ENCODE assay signal across 8 cellular contexts in genomic region chr6:41427642-41428401, GRCh38.
DNase-seq lines count a peak whose midpoint lies in the region; ATAC-seq, FAIRE-seq and TF ChIP-seq lines count a peak whose summit lies in the region.

No MANE protein-coding gene starts in this region.

- 2% methylated on average over 15 of the region's 78 CpGs; no CpG with 5 or more reads in 1 of the 2 experiments for WGBS in H1 (ENCODE audit: extremely low coverage in 1 of 2, insufficient coverage in 1 of 2, insufficient read length in 1 of 2, insufficient replicate concordance in 2 of 2, low coverage in 1 of 2, low lambda C conversion rate in 2 of 2, missing lambda C conversion rate in 1 of 2), 2 experiments
- 1% methylated on average over 13 to 35 of the region's 78 CpGs for WGBS in tibial nerve, 2 donors

- no peak overlapping the region for H4K5ac ChIP-seq in H1 (ENCODE audit: insufficient read length, low read depth, low read length)

- peaks cover 6% of the 10 kb centered on the region for H3K27me3 ChIP-seq in A673 (replicated peaks; ENCODE audit: insufficient read depth, low read depth, low read length, poor library complexity)
- H3K27me3 ChIP-seq in RWPE2 (ENCODE audit: insufficient read depth, poor library complexity, severe bottlenecking): peaks cover 15% of the 10 kb centered on the region
- H3K27me3 ChIP-seq in H1 (replicated peaks in 1 of 4; ENCODE audit: control insufficient read depth in 3 of 4, extremely low read depth in 1 of 4, insufficient read depth in 3 of 4, low read length in 3 of 4): peaks cover 21 to 62% (median 53%) of the 10 kb centered on the region in 4 experiments
- peaks cover 0 to 6% of the 10 kb centered on the region in 2 donors for H3K27me3 ChIP-seq in mucosa of rectum (ENCODE audit: control insufficient read depth in 2 of 2, insufficient read depth in 2 of 2, low read length in 2 of 2)
- H3K27me3 ChIP-seq in tibial nerve: no peaks in the 10 kb centered on the region

- H3K56ac ChIP-seq in H1 (replicated peaks; ENCODE audit: insufficient read length, low read depth, low read length): no peak overlapping the region

- no peak overlapping the region for H2BK20ac ChIP-seq in H1 (ENCODE audit: low read length)

- no peak overlapping the region; the same call in 1 of the 2 replicates for H4K8ac ChIP-seq in H1 (ENCODE audit: extremely low read depth, insufficient read depth, low read length)

- H3K18ac ChIP-seq in H1 (ENCODE audit: extremely low read depth, low read length): peak overlapping the region; percentile 27; the same call in 1 of the 2 replicates

- H2BK5ac ChIP-seq in H1 (ENCODE audit: low read depth, low read length): peak overlapping the region; percentile 66; the same call in 1 of the 2 replicates

- H4K20me1 ChIP-seq in H1 (replicated peaks in 1 of 2; ENCODE audit: control insufficient read depth in 1 of 2, insufficient read depth in 2 of 2, low read length in 2 of 2): peaks cover 0 to 2% of the 10 kb centered on the region in 2 experiments

- intact Hi-C loops in A673 (cut with micrococcal nuclease; ENCODE audit: unreplicated experiment): no loop called here

- H3K79me1 ChIP-seq in H1 (ENCODE audit: low read depth, low read length): no peaks in the 10 kb centered on the region

- H2BK15ac ChIP-seq in H1 (ENCODE audit: low read length): no peak overlapping the region

- no peak overlapping the region for H3K14ac ChIP-seq in H1 (ENCODE audit: insufficient read length)

- DNase-seq in A673 (ENCODE audit: low spot score) (peak; percentile 9), GM13977 (ENCODE audit: low spot score) (peak; percentile 56), RWPE2 (ENCODE audit: low spot score) (no peak), H1 (ENCODE audit: low read depth in 1 of 2, low spot score in 2 of 2) (peak; percentile 73 to 82), tibial nerve (ENCODE audit: low spot score in 2 of 2) (no peak), NCI-H1048 (lab: John Stamatoyannopoulos, UW) (no peak)

- TF ChIP-seq POLR2A in H1 (IDR thresholded peaks at IDR 0.05; ENCODE audit: control extremely low read depth in 1 of 2, low read depth in 2 of 2, low read length in 2 of 2) (no peak), tibial nerve (IDR thresholded peaks at IDR 0.05) (no peak)

- no peaks in the 10 kb centered on the region for H3K36me3 ChIP-seq in A673 (ENCODE audit: insufficient read depth, low read length, poor library complexity, severe bottlenecking)
- no peaks in the 10 kb centered on the region for H3K36me3 ChIP-seq in RWPE2 (ENCODE audit: low read depth)
- no peaks in the 10 kb centered on the region for H3K36me3 ChIP-seq in H1 (ENCODE audit: control insufficient read depth in 2 of 4, insufficient read depth in 4 of 4, low read length in 3 of 4)
- no peaks in the 10 kb centered on the region for H3K36me3 ChIP-seq in mucosa of rectum (ENCODE audit: control insufficient read depth in 2 of 2, insufficient read depth in 2 of 2, low read length in 2 of 2)
- H3K36me3 ChIP-seq in tibial nerve: no peaks in the 10 kb centered on the region

- POLR2A ChIA-PET in A673 (lab: Charles Lee; ENCODE audit: low non-redundant PET) (interaction anchor here (0.6 kb wide), 1 partner anchor 17 kb away, joined by 3 read pairs; no protein-coding TSS in a partner anchor), H1 (lab: Charles Lee; ENCODE audit: partially characterized antibody) (interaction anchor here (0.9 to 1.2 kb wide), 3 partner anchors 20 to 173 kb away, joined by 3 to 6 read pairs (median 5); no protein-coding TSS in a partner anchor)

- H2AFZ ChIP-seq in H1 (ENCODE audit: low read length): no peak overlapping the region

- H3K4me2 ChIP-seq in H1 (ENCODE audit: insufficient read depth in 1 of 2, low read depth in 2 of 2, low read length in 2 of 2): peak overlapping the region; percentile 77 to 86

- H2BK120ac ChIP-seq in H1 (replicated peaks; ENCODE audit: low read depth, low read length): no peak overlapping the region

- no peak for TF ChIP-seq CTCF in A673 (conservative IDR thresholded peaks at IDR 0.05; ENCODE audit: low read depth, low read length)
- peak; percentile 20 for TF ChIP-seq CTCF in GM13977 (IDR thresholded peaks at IDR 0.05; ENCODE audit: extremely low read depth, insufficient read depth, missing control alignments)
- peak; percentile 15 for TF ChIP-seq CTCF in RWPE2 (IDR thresholded peaks at IDR 0.05; ENCODE audit: poor library complexity, severe bottlenecking)
- TF ChIP-seq CTCF in H1 (IDR thresholded peaks at IDR 0.05; ENCODE audit: control extremely low read depth in 1 of 3, insufficient read depth in 1 of 3, low read depth in 1 of 3, low read length in 3 of 3): no peak
- peak in 4 of 5 experiments; percentile 29 to 52 (median 40) for TF ChIP-seq CTCF in tibial nerve (IDR thresholded peaks at IDR 0.05)

- FAIRE-seq in H1 (lab: Jason Lieb, UNC): no peak

- CTCF ChIA-PET in A673 (lab: Charles Lee) (interaction anchor here (0.6 to 0.7 kb wide), 2 partner anchors 73 to 175 kb away, joined by 3 to 4 read pairs; no protein-coding TSS in a partner anchor), H1 (lab: Charles Lee; ENCODE audit: partially characterized antibody) (interaction anchor here (0.8 to 18.6 kb wide), 10 partner anchors 16 to 477 kb away, joined by 3 to 361 read pairs (median 6); no protein-coding TSS in a partner anchor)

- in situ Hi-C loops in GM13977 (cut with MboI; ENCODE audit: low pct_unique_long_range_greater_than_20kb, low sequenced_read_pairs, unreplicated experiment): no loop called here

- H3K4ac ChIP-seq in H1 (replicated peaks; ENCODE audit: insufficient read length, low read depth, low read length): no peak overlapping the region

- TF ChIP-seq EP300 in H1 (IDR thresholded peaks at IDR 0.05; ENCODE audit: borderline replicate concordance in 1 of 2, low read depth in 2 of 2, low read length in 2 of 2): peak in 1 of 2 experiments; percentile 14; a peak in 1 of 3 replicates
- TF ChIP-seq EP300 in tibial nerve (IDR thresholded peaks at IDR 0.05): peak in 1 of 2 donors; percentile 26

- H3K4me1 ChIP-seq in A673 (ENCODE audit: insufficient read depth, low read length, poor library complexity, severe bottlenecking): peaks cover 19% of the 10 kb centered on the region
- H3K4me1 ChIP-seq in RWPE2 (ENCODE audit: insufficient read depth, poor library complexity, severe bottlenecking): peaks cover 15% of the 10 kb centered on the region
- H3K4me1 ChIP-seq in H1 (replicated peaks in 1 of 4; ENCODE audit: control insufficient read depth in 3 of 4, insufficient read depth in 4 of 4, low read length in 3 of 4): peaks cover 3 to 38% (median 15%) of the 10 kb centered on the region in 4 experiments
- H3K4me1 ChIP-seq in mucosa of rectum (ENCODE audit: control insufficient read depth in 2 of 2, insufficient read depth in 2 of 2, low read length in 2 of 2): peaks cover 13 to 15% of the 10 kb centered on the region in 2 donors
- peaks cover 0 to 65% (median 43%) of the 10 kb centered on the region in 4 donors for H3K4me1 ChIP-seq in tibial nerve

- H2BK12ac ChIP-seq in H1 (ENCODE audit: low read depth, low read length): no peak overlapping the region

- no peaks in the 10 kb centered on the region for H3K79me2 ChIP-seq in H1 (ENCODE audit: control insufficient read depth in 1 of 2, insufficient read depth in 2 of 2, low read length in 2 of 2)

- H3K27ac ChIP-seq in A673 (ENCODE audit: low read depth, low read length, poor library complexity, severe bottlenecking): no peak overlapping the region
- no peak overlapping the region for H3K27ac ChIP-seq in RWPE2 (ENCODE audit: poor library complexity, severe bottlenecking)
- H3K27ac ChIP-seq in H1 (ENCODE audit: low read depth, low read length): no peak overlapping the region
- peak overlapping the region; percentile 30 to 78 for H3K27ac ChIP-seq in mucosa of rectum (ENCODE audit: low read depth in 2 of 2, low read length in 2 of 2)
- H3K27ac ChIP-seq in tibial nerve: peak overlapping the region; percentile 63 to 92 (median 88)

- H3K23ac ChIP-seq in H1 (ENCODE audit: insufficient read length): no peak overlapping the region

- peaks cover 23% of the 10 kb centered on the region; the same call in 1 of the 2 replicates for H3K23me2 ChIP-seq in H1 (ENCODE audit: low read depth, low read length)

- no TSS peak for BruUV-seq in A673 (replicated peaks; lab: Mats Ljungman, UMichigan)

- H3K4me3 ChIP-seq in A673 (ENCODE audit: low read depth, low read length, poor library complexity, severe bottlenecking) (peak overlapping the region; percentile 41), RWPE2 (ENCODE audit: severe bottlenecking) (peak overlapping the region; percentile 35), H1 (ENCODE audit: extremely low read depth in 1 of 4, insufficient read depth in 2 of 4, low read depth in 3 of 4, low read length in 4 of 4) (peak overlapping the region; percentile 40 to 63 (median 40)), mucosa of rectum (ENCODE audit: low read length in 2 of 2) (peak overlapping the region; percentile 50 to 62), tibial nerve (peak overlapping the region; percentile 27 to 58 (median 48))

- H2AK5ac ChIP-seq in H1 (ENCODE audit: low read depth, low read length): no peak overlapping the region

- no peak overlapping the region for H4K91ac ChIP-seq in H1 (replicated peaks; ENCODE audit: insufficient read length, low read length)

- ATAC-seq in RWPE2 (ENCODE audit: low read depth): peak; percentile 74
- no peak for ATAC-seq in HG03108 (IDR thresholded peaks at IDR 0.05; ENCODE audit: unreplicated experiment)

- H3K9me3 ChIP-seq in A673 (ENCODE audit: low read depth, low read length, poor library complexity, severe bottlenecking): no peaks in the 10 kb centered on the region
- H3K9me3 ChIP-seq in RWPE2 (ENCODE audit: severe bottlenecking): no peaks in the 10 kb centered on the region
- no peaks in the 10 kb centered on the region for H3K9me3 ChIP-seq in H1 (ENCODE audit: insufficient read depth in 2 of 2, low read depth in 1 of 2, low read length in 1 of 2)
- no peaks in the 10 kb centered on the region for H3K9me3 ChIP-seq in mucosa of rectum (ENCODE audit: control insufficient read depth in 2 of 2, low read length in 2 of 2)
- no peaks in the 10 kb centered on the region for H3K9me3 ChIP-seq in tibial nerve

- TF ChIP-seq RAD21 in H1 (IDR thresholded peaks at IDR 0.05 in 1 of 2, conservative IDR thresholded peaks at IDR 0.05 in 1 of 2; ENCODE audit: low read depth in 2 of 2, low read length in 2 of 2): peak in 1 of 2 experiments; percentile 6; a peak in 1 of 4 replicates

- H3K9ac ChIP-seq in H1 (replicated peaks in 1 of 4; ENCODE audit: extremely low read depth in 1 of 4, low read depth in 3 of 4, low read length in 3 of 4) (no peak overlapping the region), mucosa of rectum (ENCODE audit: low read depth in 1 of 2, low read length in 2 of 2) (peak overlapping the region; percentile 60 to 61)

TF ChIP-seq in H1, 55 proteins besides CTCF, POLR2A, EP300 and RAD21 (continues in another document):
- TF ChIP-seq KDM4A (IDR thresholded peaks at IDR 0.05; ENCODE audit: low read depth, low read length, severe bottlenecking) (peak; percentile 89), BRCA1 (IDR thresholded peaks at IDR 0.05; ENCODE audit: low read depth, low read length) (no peak), YY1 (IDR thresholded peaks at IDR 0.05; ENCODE audit: low read depth, low read length) (0 out of 2 replicates have a peak, but pooled peaks have one; percentile 2), TCF12 (IDR thresholded peaks at IDR 0.05; ENCODE audit: low read depth, low read length) (peak; percentile 61; the same call in 1 of the 2 replicates), POLR2AphosphoS5 (IDR thresholded peaks at IDR 0.05; ENCODE audit: low read depth, low read length) (no peak)

Comparison
In these comparisons a context has a peak if more than half of its experiments do, and no peak if none do; other contexts are left out.
1. DNase-seq: peak in A673 (single experiment), GM13977 (single experiment) and H1 (2 of 2); none in RWPE2 (single experiment), tibial nerve (0 of 2) and NCI-H1048 (single experiment).
2. H3K27ac ChIP-seq: peak in mucosa of rectum (2 of 2) and tibial nerve (4 of 4); none in A673 (single experiment), RWPE2 (single experiment) and H1 (single experiment).
3. CTCF ChIP-seq: peak in GM13977 (single experiment), RWPE2 (single experiment) and tibial nerve (4 of 5); none in A673 (single experiment) and H1 (0 of 3).
4. H3K9ac ChIP-seq: peak in mucosa of rectum (2 of 2); none in H1 (0 of 4).
5. Peak in every context shown above with its lines, with median percentiles within 50 percentile points of each other: H3K4me3 ChIP-seq.